15 cellular contexts compared by ENCODE assay signal in the genomic region with DNA sequence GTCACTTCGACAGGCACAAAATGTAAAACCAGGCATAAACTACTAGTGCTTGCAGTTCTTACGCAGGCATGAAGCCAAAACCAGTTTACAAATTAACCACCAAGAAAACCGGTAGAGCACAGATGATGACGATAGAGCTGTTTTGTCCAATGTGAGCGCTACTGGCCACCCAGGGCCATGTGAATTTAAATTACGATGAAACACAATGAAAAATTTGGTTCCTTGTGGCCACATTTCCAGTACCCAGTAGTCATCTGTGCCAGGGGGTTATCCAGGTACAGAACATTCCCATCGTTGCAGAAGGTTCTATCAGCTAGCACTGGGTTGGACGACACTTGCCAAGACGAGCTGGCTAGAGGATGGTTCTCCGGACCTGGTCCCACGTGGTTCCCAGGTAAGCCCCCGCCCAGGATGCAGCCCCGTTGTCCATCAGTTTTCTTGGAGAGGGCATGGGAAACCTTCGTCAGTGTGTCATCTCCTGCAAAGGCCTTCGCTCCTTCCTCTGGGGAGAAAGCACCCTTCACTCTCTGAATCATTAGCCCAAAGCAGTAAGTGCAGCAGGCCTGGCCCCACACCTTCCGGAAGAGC. TPM values are rescaled to one million over a fixed set of nuclear protein-coding genes. Genes with fewer than 3 reads are reported as not detected.
DNase-seq lines count a peak whose midpoint lies in the region; ATAC-seq, FAIRE-seq and TF ChIP-seq lines count a peak whose summit lies in the region.
"Had no signal": no experiment of that assay in that cellular context is flagged by ENCODE, and none has a peak within 500 bp of the region (broad histone marks: within the 10 kb centered on the region; RNA-seq: fewer than 3 reads in every experiment).

No MANE protein-coding gene starts in this region.

- WGBS in right cardiac atrium, result 84% methylated on average over 16 of the region's 16 CpGs
- 28 to 30% methylated on average over 16 of the region's 16 CpGs for WGBS in pancreas, 2 donors
- no CpG with 5 or more reads among the region's 16 CpGs for WGBS in mesendoderm (ENCODE audit: extremely low coverage, insufficient coverage, low lambda C conversion rate)

- peaks cover 32% of the 10 kb centered on the region for H3K79me2 ChIP-seq in mesendoderm (ENCODE audit: control insufficient read depth, insufficient read depth, low read length)

- no peak for DNase-seq in activated CD4-positive, alpha-beta T cell treated with anti-CD3 and anti-CD28 coated beads, Interleukin-2, amount 10 ng/mL, durations not matched to agents 24 days and 14 days
- DNase-seq in activated CD4-positive, alpha-beta T cell treated with anti-CD3 and anti-CD28 coated beads, Interleukin-2, amount 50 U/mL, for 1 hour, result no peak
- DNase-seq in right cardiac atrium, result peak in 2 of 3 donors; percentile 32 to 51
- peak in 3 of 6 donors; percentile 60 to 78 (median 72) for DNase-seq in pancreas
- DNase-seq in mesendoderm, result no peak
- DNase-seq: GDM1, H7, NCI-H2171, retina had no signal

- H3K9ac ChIP-seq in mesendoderm (ENCODE audit: low read length), result no peak overlapping the region
- H3K9ac ChIP-seq: KMS-11 had no signal

- H3K4me3 Mint-ChIP-seq in activated CD4-positive, alpha-beta T cell treated with anti-CD3 and anti-CD28 coated beads, Interleukin-2, amount 10 ng/mL, durations not matched to agents 24 days and 14 days, result peak overlapping the region; percentile 53

- H2AK5ac ChIP-seq in mesendoderm (ENCODE audit: low read length), result no peak overlapping the region

- H3K23ac ChIP-seq in mesendoderm (ENCODE audit: low read length), result no peak overlapping the region

- no peak overlapping the region for H3K56ac ChIP-seq in mesendoderm (ENCODE audit: low read length)

- no peak overlapping the region for H2BK120ac ChIP-seq in mesendoderm (ENCODE audit: low read depth, low read length)

- no peak overlapping the region for H4K5ac ChIP-seq in mesendoderm (ENCODE audit: low read length)

- H3K9me3 ChIP-seq in right cardiac atrium (ENCODE audit: control insufficient read depth, low read length) (no peaks in the 10 kb centered on the region), pancreas (no peaks in the 10 kb centered on the region)
- H3K9me3 ChIP-seq: vagina had no signal

- H3K27ac Mint-ChIP-seq in activated CD4-positive, alpha-beta T cell treated with anti-CD3 and anti-CD28 coated beads, Interleukin-2, amount 10 ng/mL, durations not matched to agents 24 days and 14 days, result no peak overlapping the region

- H3K27ac ChIP-seq in VCaP (peak overlapping the region; percentile 89), right cardiac atrium (ENCODE audit: low read length) (peak overlapping the region; percentile 91), pancreas (peak overlapping the region; percentile 71 to 85 (median 82)), mesendoderm (ENCODE audit: low read depth, low read length) (no peak overlapping the region)
- H3K27ac ChIP-seq: KMS-11 had no signal

- no peak overlapping the region for H4K8ac ChIP-seq in mesendoderm (ENCODE audit: low read depth, low read length)

- peaks cover 13% of the 10 kb centered on the region for H3K4me1 Mint-ChIP-seq in activated CD4-positive, alpha-beta T cell treated with anti-CD3 and anti-CD28 coated beads, Interleukin-2, amount 10 ng/mL, durations not matched to agents 24 days and 14 days

- H3K27me3 ChIP-seq in right cardiac atrium (ENCODE audit: control insufficient read depth, insufficient read depth) (no peaks in the 10 kb centered on the region), pancreas (no peaks in the 10 kb centered on the region), mesendoderm (ENCODE audit: insufficient read depth, low read length, poor library complexity) (no peaks in the 10 kb centered on the region)
- H3K27me3 ChIP-seq: vagina had no signal

- H2BK5ac ChIP-seq in mesendoderm (ENCODE audit: low read length), result no peak overlapping the region

- H3K27me3 Mint-ChIP-seq in activated CD4-positive, alpha-beta T cell treated with anti-CD3 and anti-CD28 coated beads, Interleukin-2, amount 10 ng/mL, durations not matched to agents 24 days and 14 days, result peaks cover 9% of the 10 kb centered on the region

- no peaks in the 10 kb centered on the region for H3K9me3 Mint-ChIP-seq in activated CD4-positive, alpha-beta T cell treated with anti-CD3 and anti-CD28 coated beads, Interleukin-2, amount 10 ng/mL, durations not matched to agents 24 days and 14 days

- peaks cover 10% of the 10 kb centered on the region for H3K79me1 ChIP-seq in mesendoderm (ENCODE audit: low read length)

- TF ChIP-seq CTCF in VCaP (conservative IDR thresholded peaks at IDR 0.05), result no peak
- no peak for TF ChIP-seq CTCF in pancreas (IDR thresholded peaks at IDR 0.05)

- H3K4me2 ChIP-seq in mesendoderm (ENCODE audit: low read length), result no peak overlapping the region
- H3K4me2 ChIP-seq: KMS-11 had no signal

- H3K36me3 ChIP-seq in pancreas (no peaks in the 10 kb centered on the region), mesendoderm (ENCODE audit: control insufficient read depth, insufficient read depth, low read length) (no peaks in the 10 kb centered on the region)
- H3K36me3 ChIP-seq: vagina had no signal

- H3K36me3 Mint-ChIP-seq in activated CD4-positive, alpha-beta T cell treated with anti-CD3 and anti-CD28 coated beads, Interleukin-2, amount 10 ng/mL, durations not matched to agents 24 days and 14 days (ENCODE audit: low read depth), result peaks cover 10% of the 10 kb centered on the region

- intact Hi-C loops in activated CD4-positive, alpha-beta T cell treated with anti-CD3 and anti-CD28 coated beads, Interleukin-2, amount 10 ng/mL, durations not matched to agents 24 days and 14 days (cut with micrococcal nuclease), result loop anchor here (2.0 to 5.0 kb wide), 2 partner anchors 69 to 74 kb away; a partner anchor contains a TSS
- intact Hi-C loops in right cardiac atrium (cut with DNase I), result loop anchor here in 2 of 4 donors (1.0 to 10.0 kb wide), 2 partner anchors 61 to 71 kb away; no protein-coding TSS in a partner anchor
- intact Hi-C loops in pancreas (cut with DNase I), result no loop called here

- H3K4me1 ChIP-seq in right cardiac atrium (ENCODE audit: control insufficient read depth, insufficient read depth, low read length) (peaks cover 8% of the 10 kb centered on the region), pancreas (peaks cover 22 to 36% (median 31%) of the 10 kb centered on the region in 3 donors), mesendoderm (ENCODE audit: control insufficient read depth, low read depth, low read length) (peaks cover 2% of the 10 kb centered on the region)

- ATAC-seq in right cardiac atrium (no peak), pancreas (peak; percentile 55 to 71 (median 70)), GM19351 (IDR thresholded peaks at IDR 0.05; ENCODE audit: unreplicated experiment) (no peak), HG03469 (IDR thresholded peaks at IDR 0.05; ENCODE audit: unreplicated experiment) (no peak)

- H3K18ac ChIP-seq in mesendoderm (ENCODE audit: low read length), result no peak overlapping the region

- H2BK15ac ChIP-seq in mesendoderm (replicated peaks; ENCODE audit: low read depth), result no peak overlapping the region

- no peak overlapping the region for H3K4me3 ChIP-seq in right cardiac atrium (ENCODE audit: low read length)
- H3K4me3 ChIP-seq in pancreas, result peak overlapping the region in 2 of 4 donors; percentile 100
- no peak overlapping the region for H3K4me3 ChIP-seq in mesendoderm (ENCODE audit: low read length)

- no peak overlapping the region for H3K4ac ChIP-seq in mesendoderm (ENCODE audit: low read depth, low read length)

- peak; percentile 37 for FAIRE-seq in pancreas (lab: Jason Lieb, UNC)
- FAIRE-seq: RCC 7860 had no signal

RNA-seq across cellular contexts. Expression of a gene that starts 1.1 kb away (rescaled TPM):
- total RNA-seq in activated CD4-positive, alpha-beta T cell treated with anti-CD3 and anti-CD28 coated beads, Interleukin-2, amount 10 ng/mL, durations not matched to agents 24 days and 14 days, result 224 and 225 TPM in 2 replicates
- total RNA-seq in right cardiac atrium, result 100 to 1,000 TPM; 677 to 920 (median 748) TPM
- 869 TPM for polyA plus RNA-seq in right cardiac atrium
- 100 to 1,000 TPM; 154 to 337 (median 236) TPM for total RNA-seq in pancreas
- 100 to 1,000 TPM; 166 to 392 TPM for polyA plus RNA-seq in pancreas
- polyA plus RNA-seq in mesendoderm (2013, experiment 1 of 2), result 187 TPM
- 191 TPM for polyA plus RNA-seq in mesendoderm (2013, experiment 2 of 2)

RNA-seq across cellular contexts. Expression of a gene that starts 24.5 kb away (rescaled TPM):
- total RNA-seq in activated CD4-positive, alpha-beta T cell treated with anti-CD3 and anti-CD28 coated beads, Interleukin-2, amount 10 ng/mL, durations not matched to agents 24 days and 14 days, result 61.8 and 62.9 TPM in 2 replicates
- total RNA-seq in right cardiac atrium, result 10 to 100 TPM; 30.5 to 50.4 (median 37.1) TPM
- 31.8 TPM for polyA plus RNA-seq in right cardiac atrium
- 10 to 100 TPM; 16.8 to 27.7 (median 19.7) TPM for total RNA-seq in pancreas
- 10 to 100 TPM; 54.3 to 60.0 TPM for polyA plus RNA-seq in pancreas
- polyA plus RNA-seq in mesendoderm (2013, experiment 1 of 2), result 66.6 TPM
- polyA plus RNA-seq in mesendoderm (2013, experiment 2 of 2), result 66.0 TPM

Comparison
In these comparisons a context has a peak if more than half of its experiments do, and no peak if none do; other contexts are left out.
1. DNase-seq: peak in right cardiac atrium (2 of 3); none in activated CD4-positive, alpha-beta T cell treated with anti-CD3 and anti-CD28 coated beads, Interleukin-2, amount 10 ng/mL, durations not matched to agents 24 days and 14 days (single experiment), activated CD4-positive, alpha-beta T cell treated with anti-CD3 and anti-CD28 coated beads, Interleukin-2, amount 50 U/mL, for 1 hour (single experiment) and mesendoderm (single experiment).
2. ATAC-seq: peak in pancreas (4 of 4); none in right cardiac atrium (0 of 2), GM19351 (single experiment) and HG03469 (single experiment).